8 cellular contexts compared by ENCODE assay signal in genomic region chr17:7687072-7687907, GRCh38. TPM values are rescaled to one million over a fixed set of nuclear protein-coding genes. Genes with fewer than 3 reads are reported as not detected.
A peak's percentile ranks its signal among the peaks of the same experiment; 100 is the strongest.
DNase-seq lines count a peak whose midpoint lies in the region; ATAC-seq and TF ChIP-seq lines count a peak whose summit lies in the region.

TSS of gene TP53 (minus strand) at chr17:7687490. CDS start at chr17:7676594, 10,896 bp downstream.

- TF ChIP-seq CTCF in epithelial cell of proximal tubule (conservative IDR thresholded peaks at IDR 0.05; ENCODE audit: low read depth, low read length) = peak; percentile 20

- peak within 1 kb of the TSS; percentile 93 for H3K4me3 ChIP-seq in epithelial cell of proximal tubule (ENCODE audit: low read depth, low read length)

- peak; percentile 99 for TF ChIP-seq POLR2A in GM18505 (IDR thresholded peaks at IDR 0.05; ENCODE audit: borderline replicate concordance, extremely low read depth, insufficient read depth, insufficient read length)

- no peak for ATAC-seq in GM18505 (IDR thresholded peaks at IDR 0.05; ENCODE audit: unreplicated experiment)
- no peak for ATAC-seq in GM18511 (IDR thresholded peaks at IDR 0.05; ENCODE audit: unreplicated experiment)

- peak; percentile 64 for DNase-seq in KG1 (lab: John Stamatoyannopoulos, UW)
- peak; percentile 78 for DNase-seq in activated T-cell treated with anti-CD3 and anti-CD28 coated beads for 48 hours (ENCODE audit: low read depth)
- peak; percentile 60 for DNase-seq in epithelial cell of proximal tubule (ENCODE audit: low read depth)
- peak; percentile 94 for DNase-seq in mucosa of gallbladder (ENCODE audit: low spot score)
- DNase-seq in stimulated activated CD8-positive, alpha-beta memory T cell treated with anti-CD3 and anti-CD28 coated beads, Interleukin-4, amount 100 ng/mL, for 1 hour (ENCODE audit: low read depth in 2 of 2, low spot score in 1 of 2) = peak; percentile 50 to 78

TF ChIP-seq in PFSK-1, 5 proteins besides CTCF, POLR2A, EP300 and RAD21:
- TF ChIP-seq FOXP2 (optimal IDR thresholded peaks at IDR 0.05; ENCODE audit: borderline replicate concordance, extremely low read depth, extremely low read length, insufficient read depth) = no peak
- TF ChIP-seq SIN3A (IDR thresholded peaks at IDR 0.05; ENCODE audit: borderline replicate concordance, insufficient read depth, low read length) = peak; percentile 71; the same call in 1 of the 2 replicates
- TF ChIP-seq REST (IDR thresholded peaks at IDR 0.05; ENCODE audit: insufficient read depth in 1 of 2, low read depth in 2 of 2, low read length in 2 of 2) = 0 out of 4 replicates have a peak, but pooled peaks of 1 of the 2 experiments have one; percentile 16
- peak; percentile 97 for TF ChIP-seq TAF1 (IDR thresholded peaks at IDR 0.05; ENCODE audit: borderline replicate concordance, insufficient read depth, low read length)
- TF ChIP-seq POLR2AphosphoS5 (IDR thresholded peaks at IDR 0.05; ENCODE audit: low read depth, low read length) = peak; percentile 99

RNA-seq across cellular contexts. Expression of gene TP53, which starts in this region (rescaled TPM):
- 227 TPM for polyA plus RNA-seq in PFSK-1 (2012; ENCODE audit: insufficient read length, low read depth)
- total RNA-seq in epithelial cell of proximal tubule = 49.4 and 89.4 TPM in 2 replicates
- total RNA-seq in mucosa of gallbladder = 48.7 TPM
